In genomic region chr10:61992683-61993629, GRCh38 we compare ENCODE assay signal across 8 cellular contexts.
DNase-seq lines count a peak whose midpoint lies in the region; ATAC-seq and TF ChIP-seq lines count a peak whose summit lies in the region.

No MANE protein-coding gene starts in this region.

- peak overlapping the region; percentile 24; the same call in 1 of the 2 replicates for H2AFZ ChIP-seq in OCI-LY7 (ENCODE audit: low read length)

- peak overlapping the region; percentile 68 for H3K4me2 ChIP-seq in OCI-LY7 (ENCODE audit: low read length)

- CTCF ChIA-PET in CD8-positive, alpha-beta T cell (lab: Charles Lee): interaction anchor here (0.7 to 1.9 kb wide), 5 partner anchors 10 to 94 kb away, joined by 3 to 6 read pairs (median 4); partner anchors contain the start of gene ARID5B
- CTCF ChIA-PET in OCI-LY7 (lab: Charles Lee; ENCODE audit: unreplicated experiment): interaction anchor here (0.6 to 1.0 kb wide), 4 partner anchors 15 to 91 kb away, joined by 3 read pairs; no protein-coding TSS in a partner anchor

- POLR2A ChIA-PET in CD8-positive, alpha-beta T cell (lab: Charles Lee): interaction anchor here (1.2 to 2.0 kb wide), 3 partner anchors 45 to 93 kb away, joined by 4 to 6 read pairs (median 5); no protein-coding TSS in a partner anchor
- POLR2A ChIA-PET in OCI-LY7 (lab: Charles Lee): interaction anchor here (0.5 to 12.9 kb wide), 27 partner anchors 7 to 1270 kb away, joined by 3 to 222 read pairs (median 6); partner anchors contain the start of gene ARID5B

- intact Hi-C loops in CD8-positive, alpha-beta T cell (cut with DNase I, micrococcal nuclease): loop anchor here (2.0 to 5.0 kb wide), 4 partner anchors 44 to 90 kb away; no protein-coding TSS in a partner anchor
- intact Hi-C loops in OCI-LY7 (cut with micrococcal nuclease; ENCODE audit: unreplicated experiment): no loop called here

- H3K27me3 Mint-ChIP-seq in CD8-positive, alpha-beta T cell (ENCODE audit: low read depth): no peaks in the 10 kb centered on the region
- H3K27me3 Mint-ChIP-seq in activated naive CD8-positive, alpha-beta T cell: no peaks in the 10 kb centered on the region
- peaks cover 2 to 15% (median 12%) of the 10 kb centered on the region in 3 donors for H3K27me3 Mint-ChIP-seq in immature natural killer cell (ENCODE audit: low read depth in 3 of 3)

- H3K9me3 Mint-ChIP-seq in CD8-positive, alpha-beta T cell: no peaks in the 10 kb centered on the region
- H3K9me3 Mint-ChIP-seq in activated naive CD8-positive, alpha-beta T cell (ENCODE audit: low read depth): no peaks in the 10 kb centered on the region
- no peaks in the 10 kb centered on the region for H3K9me3 Mint-ChIP-seq in immature natural killer cell

- no peak for TF ChIP-seq CTCF in CD8-positive, alpha-beta T cell (IDR thresholded peaks at IDR 0.05)
- no peak for TF ChIP-seq CTCF in OCI-LY7 (conservative IDR thresholded peaks at IDR 0.05; ENCODE audit: low read length)

- H3K27ac ChIP-seq in CD8-positive, alpha-beta T cell (ENCODE audit: low read depth, low read length): peak overlapping the region; percentile 20
- H3K27ac ChIP-seq in OCI-LY7 (ENCODE audit: low read depth, low read length, poor library complexity, severe bottlenecking): peak overlapping the region; percentile 80

- peak overlapping the region; percentile 90 for H3K27ac Mint-ChIP-seq in CD8-positive, alpha-beta T cell
- H3K27ac Mint-ChIP-seq in activated naive CD8-positive, alpha-beta T cell: peak overlapping the region; percentile 98
- H3K27ac Mint-ChIP-seq in immature natural killer cell: peak overlapping the region; percentile 89 to 95 (median 94)

- H3K4me1 Mint-ChIP-seq in CD8-positive, alpha-beta T cell (ENCODE audit: low read depth): peaks cover 48% of the 10 kb centered on the region
- H3K4me1 Mint-ChIP-seq in activated naive CD8-positive, alpha-beta T cell (ENCODE audit: low read depth): peaks cover 52% of the 10 kb centered on the region
- H3K4me1 Mint-ChIP-seq in immature natural killer cell: peaks cover 61 to 72% of the 10 kb centered on the region in 2 donors

- ATAC-seq in CD8-positive, alpha-beta T cell: peak; percentile 83
- ATAC-seq in HG02571 (IDR thresholded peaks at IDR 0.05; ENCODE audit: unreplicated experiment): peak; percentile 42

- no peaks in the 10 kb centered on the region for H3K9me2 ChIP-seq in OCI-LY7 (ENCODE audit: insufficient read depth, low read length)

- peaks cover 16% of the 10 kb centered on the region for H3K4me1 ChIP-seq in CD8-positive, alpha-beta T cell (ENCODE audit: insufficient read depth, low read length)
- H3K4me1 ChIP-seq in OCI-LY7 (ENCODE audit: insufficient read depth, low read length, poor library complexity, severe bottlenecking): peaks cover 100% of the 10 kb centered on the region

- peaks cover 27% of the 10 kb centered on the region for H3K36me3 Mint-ChIP-seq in CD8-positive, alpha-beta T cell
- H3K36me3 Mint-ChIP-seq in activated naive CD8-positive, alpha-beta T cell: peaks cover 20% of the 10 kb centered on the region
- H3K36me3 Mint-ChIP-seq in immature natural killer cell: peaks cover 4 to 7% (median 7%) of the 10 kb centered on the region in 3 donors

- peak overlapping the region; percentile 64 for H3K4me3 Mint-ChIP-seq in CD8-positive, alpha-beta T cell
- peak overlapping the region; percentile 77 for H3K4me3 Mint-ChIP-seq in activated naive CD8-positive, alpha-beta T cell
- peak overlapping the region; percentile 46 to 79 (median 75) for H3K4me3 Mint-ChIP-seq in immature natural killer cell

- H3K4me3 ChIP-seq in CD8-positive, alpha-beta T cell (ENCODE audit: low read depth, low read length): no peak overlapping the region
- H3K4me3 ChIP-seq in OCI-LY7 (ENCODE audit: low read depth, low read length, poor library complexity, severe bottlenecking): peak overlapping the region; percentile 58

- peak in 6 of 7 experiments; percentile 15 to 63 (median 37) for DNase-seq in CD8-positive, alpha-beta T cell
- DNase-seq in OCI-LY7 (ENCODE audit: low spot score): peak; percentile 67
- peak; percentile 79 to 82 (median 80) for DNase-seq in immature natural killer cell
- peak; percentile 25 for DNase-seq in stimulated activated CD8-positive, alpha-beta memory T cell treated with anti-CD3 and anti-CD28 coated beads, Interleukin-12 subunit alpha, Interleukin-12 subunit beta, amount 100 ng/mL, for 1 hour (ENCODE audit: low read depth)
- no peak for DNase-seq in inferior parietal cortex (ENCODE audit: extremely low spot score)
- no peak for DNase-seq in cerebellar cortex (ENCODE audit: low spot score)

- H3K36me3 ChIP-seq in CD8-positive, alpha-beta T cell (ENCODE audit: insufficient read depth, low read length): no peaks in the 10 kb centered on the region
- peaks cover 23% of the 10 kb centered on the region for H3K36me3 ChIP-seq in OCI-LY7 (ENCODE audit: insufficient read depth, low read length)

- TSS peak; percentile 7 for BruUV-seq in OCI-LY7 (replicated peaks; lab: Mats Ljungman, UMichigan)

- H4K20me1 ChIP-seq in OCI-LY7 (ENCODE audit: insufficient read depth, low read length): no peaks in the 10 kb centered on the region

- no peaks in the 10 kb centered on the region for H3K9me3 ChIP-seq in CD8-positive, alpha-beta T cell (ENCODE audit: low read length)
- 0 out of 2 replicates have a peak, but pooled peaks cover 4% of the 10 kb centered on the region for H3K9me3 ChIP-seq in OCI-LY7 (ENCODE audit: low read length)

- H3K27me3 ChIP-seq in CD8-positive, alpha-beta T cell (ENCODE audit: insufficient read depth, low read length): no peaks in the 10 kb centered on the region

- peaks cover 79% of the 10 kb centered on the region for H3K79me2 ChIP-seq in OCI-LY7 (ENCODE audit: insufficient read depth, low read depth, low read length)

Comparison
In these comparisons a context has a peak if more than half of its experiments do, and no peak if none do; other contexts are left out.
1. DNase-seq: peak in CD8-positive, alpha-beta T cell (6 of 7), OCI-LY7 (single experiment), immature natural killer cell (3 of 3) and stimulated activated CD8-positive, alpha-beta memory T cell treated with anti-CD3 and anti-CD28 coated beads, Interleukin-12 subunit alpha, Interleukin-12 subunit beta, amount 100 ng/mL, for 1 hour (single experiment); none in inferior parietal cortex (single experiment) and cerebellar cortex (single experiment).
2. Peak in every context shown above with its lines, with median percentiles within 50 percentile points of each other: H3K27ac Mint-ChIP-seq and H3K4me3 Mint-ChIP-seq.